8 cellular contexts compared by ENCODE assay signal in the genomic region with DNA sequence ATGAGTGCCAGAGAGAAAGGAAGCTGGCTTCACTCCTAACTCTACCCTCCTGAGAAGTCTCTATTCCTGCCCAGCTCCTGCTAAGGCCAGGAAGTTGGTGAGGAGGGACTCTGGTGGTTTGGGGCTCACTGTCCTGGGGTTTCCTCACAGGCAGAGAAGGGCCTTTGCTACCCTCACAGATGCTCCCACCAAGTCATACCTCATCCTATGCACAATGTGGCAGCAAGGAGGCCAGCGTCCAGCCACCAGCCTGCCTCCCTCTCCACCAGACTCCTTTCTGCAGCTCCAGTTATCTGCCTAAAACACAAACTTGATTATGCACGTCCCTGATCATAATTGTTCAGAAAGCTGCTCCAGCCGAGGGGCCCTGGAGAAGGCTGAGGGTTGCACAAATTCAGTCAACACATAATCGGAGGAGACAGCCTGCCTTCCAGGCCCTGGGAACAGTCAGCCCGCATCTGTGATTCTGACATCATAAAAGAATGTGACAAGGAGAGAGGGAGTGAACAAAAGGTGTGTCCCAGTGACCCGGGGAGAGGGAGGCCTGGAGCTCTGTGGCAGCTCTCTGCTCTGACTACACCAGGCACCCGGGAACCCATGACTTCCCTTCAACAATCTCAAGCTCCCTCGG. TPM values are rescaled to one million over a fixed set of nuclear protein-coding genes. Genes with fewer than 3 reads are reported as not detected.
DNase-seq lines count a peak whose midpoint lies in the region; ATAC-seq, FAIRE-seq and TF ChIP-seq lines count a peak whose summit lies in the region.
"Had no signal": no experiment of that assay in that cellular context is flagged by ENCODE, and none has a peak within 500 bp of the region (broad histone marks: within the 10 kb centered on the region; RNA-seq: fewer than 3 reads in every experiment).

No MANE protein-coding gene starts in this region.

- peak overlapping the region; percentile 10 for H3K4me2 ChIP-seq in endothelial cell of umbilical vein (ENCODE audit: insufficient read depth, low read length)

- no peak for TF ChIP-seq EP300 in upper lobe of left lung (IDR thresholded peaks at IDR 0.05)

- TF ChIP-seq POLR2A in endothelial cell of umbilical vein (IDR thresholded peaks at IDR 0.05; ENCODE audit: low read depth, low read length) (peak; percentile 20), upper lobe of left lung (IDR thresholded peaks at IDR 0.05) (no peak)

- H3K36me3 ChIP-seq in RWPE2 (ENCODE audit: low read depth) (peaks cover 14% of the 10 kb centered on the region), endothelial cell of umbilical vein (ENCODE audit: control insufficient read depth in 2 of 2, extremely low read depth in 1 of 2, insufficient read depth in 2 of 2, low read length in 2 of 2) (peaks cover 0 to 2% of the 10 kb centered on the region in 2 experiments), mucosa of descending colon (ENCODE audit: low read depth) (no peaks in the 10 kb centered on the region), upper lobe of left lung (no peaks in the 10 kb centered on the region)

- intact Hi-C loops in endothelial cell of umbilical vein (cut with micrococcal nuclease) = loop anchor here (1.0 to 10.0 kb wide), 7 partner anchors 8 to 1172 kb away; partner anchors contain the start of gene EIF4G2
- intact Hi-C loops in mucosa of descending colon (cut with DNase I, micrococcal nuclease) = no loop called here

- BruUV-seq in endothelial cell of umbilical vein (replicated peaks; lab: Mats Ljungman, UMichigan) = TSS peak; percentile 37

- ATAC-seq in RWPE2 (ENCODE audit: low read depth) (peak; percentile 22; the same call in 2 of the 3 replicates), mucosa of descending colon (peak; percentile 39), upper lobe of left lung (ENCODE audit: low FRiP score in 2 of 2) (peak; percentile 55 to 56)

- peak; percentile 67 for FAIRE-seq in endothelial cell of umbilical vein (lab: Jason Lieb, UNC)

- CTCF ChIA-PET in endothelial cell of umbilical vein (lab: Charles Lee) = interaction anchor here (1.1 to 4.0 kb wide), 13 partner anchors 8 to 309 kb away, joined by 3 to 17 read pairs (median 4); partner anchors contain the start of gene DKK3

- POLR2A ChIA-PET in endothelial cell of umbilical vein (lab: Charles Lee) = interaction anchor here (1.1 kb wide), 1 partner anchor 9 kb away, joined by 3 read pairs; no protein-coding TSS in a partner anchor

- H2AFZ ChIP-seq in endothelial cell of umbilical vein (ENCODE audit: low read depth, low read length) = peak overlapping the region; percentile 2

- H3K27me3 ChIP-seq in RWPE2 (ENCODE audit: insufficient read depth, poor library complexity, severe bottlenecking) (no peaks in the 10 kb centered on the region), endothelial cell of umbilical vein (ENCODE audit: control insufficient read depth in 2 of 2, insufficient read depth in 2 of 2, low read length in 2 of 2) (no peaks in the 10 kb centered on the region), upper lobe of left lung (no peaks in the 10 kb centered on the region)

- WGBS in upper lobe of left lung, 2 donors = 54 to 67% methylated on average over 6 to 8 of the region's 8 CpGs

- H3K4me3 ChIP-seq in RWPE2 (ENCODE audit: severe bottlenecking) = no peak overlapping the region
- no peak overlapping the region for H3K4me3 ChIP-seq in endothelial cell of umbilical vein (replicated peaks in 1 of 3; ENCODE audit: insufficient read depth in 1 of 3, low read depth in 1 of 3, low read length in 3 of 3)
- no peak overlapping the region for H3K4me3 ChIP-seq in mucosa of descending colon
- no peak overlapping the region for H3K4me3 ChIP-seq in upper lobe of left lung

- H3K9ac ChIP-seq in endothelial cell of umbilical vein (replicated peaks; ENCODE audit: extremely low read depth, insufficient read depth, low read length) = peak overlapping the region; percentile 25

- TF ChIP-seq CTCF in RWPE2 (IDR thresholded peaks at IDR 0.05; ENCODE audit: poor library complexity, severe bottlenecking) = no peak
- TF ChIP-seq CTCF in endothelial cell of umbilical vein (IDR thresholded peaks at IDR 0.05; ENCODE audit: extremely low read depth in 1 of 2, insufficient read depth in 1 of 2, low read depth in 1 of 2, low read length in 2 of 2) = no peak
- TF ChIP-seq CTCF in mucosa of descending colon (IDR thresholded peaks at IDR 0.05) = no peak
- no peak for TF ChIP-seq CTCF in upper lobe of left lung (IDR thresholded peaks at IDR 0.05)
- TF ChIP-seq CTCF in GM20000 (IDR thresholded peaks at IDR 0.05; ENCODE audit: extremely low read depth, missing control alignments) = no peak

- no peaks in the 10 kb centered on the region for H3K9me1 ChIP-seq in endothelial cell of umbilical vein (replicated peaks; ENCODE audit: control insufficient read depth, extremely low read depth, insufficient read depth, low read length)

- dilution Hi-C loops in endothelial cell of umbilical vein (cut with MboI; ENCODE audit: extremely low pct_ligation_motif_present, low sequenced_read_pairs) = no loop called here

- H3K9me3 ChIP-seq in RWPE2 (ENCODE audit: severe bottlenecking) (no peaks in the 10 kb centered on the region), endothelial cell of umbilical vein (replicated peaks; ENCODE audit: control insufficient read depth, insufficient read depth, low read length) (no peaks in the 10 kb centered on the region), mucosa of descending colon (no peaks in the 10 kb centered on the region), upper lobe of left lung (no peaks in the 10 kb centered on the region)

- no peaks in the 10 kb centered on the region for H3K79me2 ChIP-seq in endothelial cell of umbilical vein (ENCODE audit: control insufficient read depth, insufficient read depth, low read length)

- H3K4me1 ChIP-seq in RWPE2 (ENCODE audit: insufficient read depth, poor library complexity, severe bottlenecking) (peaks cover 53% of the 10 kb centered on the region), endothelial cell of umbilical vein (ENCODE audit: control insufficient read depth, extremely low read depth, insufficient read depth, low read length) (peaks cover 55% of the 10 kb centered on the region), mucosa of descending colon (ENCODE audit: low read depth) (peaks cover 3% of the 10 kb centered on the region), upper lobe of left lung (peaks cover 32 to 62% (median 44%) of the 10 kb centered on the region in 4 donors)

- H4K20me1 ChIP-seq in endothelial cell of umbilical vein (replicated peaks; ENCODE audit: control insufficient read depth, extremely low read depth, insufficient read depth, low read length) = no peaks in the 10 kb centered on the region

- DNase-seq in RWPE2 (ENCODE audit: low spot score) = no peak
- DNase-seq in endothelial cell of umbilical vein (ENCODE audit: low read depth, low spot score) = no peak
- no peak for DNase-seq in mucosa of descending colon
- DNase-seq in upper lobe of left lung = peak in 1 of 2 donors; percentile 35
- no peak for DNase-seq in MV-4-11 (lab: John Stamatoyannopoulos, UW)
- DNase-seq in NCI-H748 (lab: John Stamatoyannopoulos, UW; ENCODE audit: unreplicated experiment) = no peak
- DNase-seq in GM20000 (ENCODE audit: low spot score) = no peak
- DNase-seq: stimulated activated CD4-positive, alpha-beta T cell treated with anti-CD3 and anti-CD28 coated beads, Interleukin-2, amount 100 ng/mL, for 24 hours had no signal

- H3K27ac ChIP-seq in RWPE2 (ENCODE audit: poor library complexity, severe bottlenecking) (peak overlapping the region; percentile 98), endothelial cell of umbilical vein (ENCODE audit: insufficient read depth, low read depth, low read length) (peak overlapping the region; percentile 95), upper lobe of left lung (peak overlapping the region; percentile 63 to 79 (median 78))

TF ChIP-seq in endothelial cell of umbilical vein, 7 proteins besides CTCF, POLR2A, EP300 and RAD21:
- TF ChIP-seq POLR2AphosphoS5 (IDR thresholded peaks at IDR 0.05; ENCODE audit: insufficient read depth, low read depth, low read length) = no peak
- TF ChIP-seq, protein P1, sequence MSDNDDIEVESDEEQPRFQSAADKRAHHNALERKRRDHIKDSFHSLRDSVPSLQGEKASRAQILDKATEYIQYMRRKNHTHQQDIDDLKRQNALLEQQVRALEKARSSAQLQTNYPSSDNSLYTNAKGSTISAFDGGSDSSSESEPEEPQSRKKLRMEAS (IDR thresholded peaks at IDR 0.05; ENCODE audit: insufficient read depth, insufficient read length) = no peak
- TF ChIP-seq JUN (IDR thresholded peaks at IDR 0.05; ENCODE audit: borderline replicate concordance, insufficient read depth, insufficient read length, low read depth) = no peak
- TF ChIP-seq EZH2 (IDR thresholded peaks at IDR 0.05; ENCODE audit: borderline replicate concordance, low read depth, low read length, severe bottlenecking) = no peak
- TF ChIP-seq FOS (IDR thresholded peaks at IDR 0.05; ENCODE audit: borderline replicate concordance, insufficient read depth, low read length) = no peak
- TF ChIP-seq MYC (IDR thresholded peaks at IDR 0.05; ENCODE audit: low read depth, low read length) = no peak
- TF ChIP-seq GATA2 (IDR thresholded peaks at IDR 0.05; ENCODE audit: insufficient read depth, insufficient read length, low read depth, low read length) = no peak

RNA-seq across cellular contexts. Expression of gene DKK3, which starts 28.8 kb away (rescaled TPM):
- total RNA-seq in endothelial cell of umbilical vein (131 and 165 TPM in 2 replicates), mucosa of descending colon (10 to 100 TPM in 2 of 3 donors, 1 to 10 TPM in 1; 9.1 to 52.9 (median 18.9) TPM), upper lobe of left lung (100 to 1,000 TPM in 5 of 6 donors, 10 to 100 TPM in 1; 50.3 to 162 (median 137) TPM)
- polyA plus RNA-seq in endothelial cell of umbilical vein = 335 and 365 TPM in 2 replicates
- 311 and 362 TPM in 2 replicates for polyA plus RNA-seq in endothelial cell of umbilical vein (2011; cell fraction: cytosol; rRNA removed)
- polyA plus RNA-seq in endothelial cell of umbilical vein (2011; cell fraction: nucleus; rRNA removed) = 162 and 176 TPM in 2 replicates
- polyA plus RNA-seq in endothelial cell of umbilical vein (2012) = 151 and 203 TPM in 2 replicates
- 287 and 327 TPM in 2 replicates for polyA minus RNA-seq in endothelial cell of umbilical vein
- not detected for polyA minus RNA-seq in endothelial cell of umbilical vein (2011; cell fraction: cytosol; rRNA and poly(A)+ RNA removed)
- polyA minus RNA-seq in endothelial cell of umbilical vein (2011; cell fraction: nucleus; rRNA and poly(A)+ RNA removed) = 67.8 and 100 TPM in 2 replicates
